Comparison of ENCODE assay signal across 21 cellular contexts in the genomic region with DNA sequence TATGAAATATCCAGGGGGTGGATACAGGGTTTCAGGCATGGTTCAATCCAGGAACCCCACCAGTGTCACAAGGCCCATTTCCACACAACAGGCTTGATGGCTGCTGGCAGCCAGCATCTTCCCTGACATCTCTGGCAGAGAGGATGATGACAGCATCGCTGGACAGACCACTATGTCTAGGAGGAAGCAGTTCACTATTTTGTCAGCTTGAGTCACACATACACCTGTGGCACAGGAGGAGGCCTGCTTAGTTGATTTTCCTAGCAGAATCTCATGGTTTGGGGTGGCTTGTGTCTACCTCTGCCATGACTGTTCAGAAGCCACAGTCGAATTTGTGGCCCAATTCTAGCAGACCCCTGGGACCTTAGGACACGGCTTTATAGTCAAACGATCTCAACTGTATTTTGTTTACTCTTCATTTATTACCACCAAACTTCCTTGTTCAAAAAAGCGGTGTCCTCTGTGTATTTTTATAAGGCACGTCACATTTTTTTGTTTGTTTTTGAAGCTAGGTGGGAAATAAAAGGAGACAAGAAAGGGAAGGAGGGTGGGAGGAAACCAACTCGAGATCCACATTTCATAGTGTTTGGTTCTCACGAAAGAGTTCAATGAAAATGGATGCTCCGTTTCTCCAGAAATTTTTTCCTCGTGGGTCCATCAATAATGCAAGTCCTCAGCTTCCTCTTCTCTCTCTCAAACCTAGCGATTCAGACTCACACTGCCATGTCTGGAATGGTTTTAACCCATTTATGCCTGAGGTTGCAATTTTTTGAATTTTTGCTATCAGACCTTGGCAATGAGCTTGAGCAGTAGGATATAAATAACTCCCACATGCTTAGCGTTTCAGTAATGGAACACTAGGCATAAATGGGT.
DNase-seq lines count a peak whose midpoint lies in the region; ATAC-seq, FAIRE-seq and TF ChIP-seq lines count a peak whose summit lies in the region.
"Had no signal": no experiment of that assay in that cellular context is flagged by ENCODE, and none has a peak within 500 bp of the region (broad histone marks: within the 10 kb centered on the region; RNA-seq: fewer than 3 reads in every experiment).

No MANE protein-coding gene starts in this region.

- peaks cover 0 to 5% (median 0%) of the 10 kb centered on the region in 11 experiments; a peak in 1 of 22 replicates for H4K20me1 ChIP-seq in BLaER1 treated with 17β-estradiol and CSF1 and Interleukin-3, amounts not matched to agents 10 nM and 100 nM
- no peaks in the 10 kb centered on the region for H4K20me1 ChIP-seq in PC-9 (ENCODE audit: insufficient read depth)

- no peak overlapping the region for H3K27ac ChIP-seq in BLaER1 treated with 17β-estradiol and CSF1 and Interleukin-3, amounts not matched to agents 10 nM and 100 nM
- H3K27ac ChIP-seq in PC-9 = peak overlapping the region; percentile 35
- H3K27ac ChIP-seq in gastroesophageal sphincter = peak overlapping the region in 3 of 4 donors; percentile 18 to 69 (median 38)
- H3K27ac ChIP-seq in testis = no peak overlapping the region
- no peak overlapping the region for H3K27ac ChIP-seq in small intestine (ENCODE audit: low read depth in 1 of 2, low read length in 1 of 2)
- H3K27ac ChIP-seq: brain microvascular endothelial cell, heart right ventricle, psoas muscle, upper lobe of left lung had no signal

- intact Hi-C loops in PC-9 (cut with micrococcal nuclease; ENCODE audit: unreplicated experiment) = no loop called here
- intact Hi-C loops in testis (cut with DNase I; ENCODE audit: low total_unique reads) = no loop called here

- peaks cover 16% of the 10 kb centered on the region for H3K4me1 Mint-ChIP-seq in T-helper 17 cell

- peak; percentile 70 for DNase-seq in DMS153 treated with DMSO at 0.1 percent for 48 hours (lab: John Stamatoyannopoulos, UW; ENCODE audit: unreplicated experiment)
- DNase-seq in PC-9 = peak; percentile 21 to 81
- no peak for DNase-seq in T-helper 1 cell
- DNase-seq in testis = no peak
- no peak for DNase-seq in T-helper 17 cell
- no peak for DNase-seq in small intestine
- DNase-seq: activated CD8-positive, alpha-beta memory T cell treated with anti-CD3 and anti-CD28 coated beads, Interleukin-2, amount 50 U/mL, for 48 hours; activated effector memory CD4-positive, alpha-beta T cell treated with anti-CD3 and anti-CD28 coated beads, Interleukin-2, amount 50 U/mL, for 16 hours; brain microvascular endothelial cell; CD8-positive, alpha-beta memory T cell; HCEC 1CT; heart right ventricle; left ventricle myocardium superior; psoas muscle; SHP77; stimulated activated CD4-positive, alpha-beta T cell treated with anti-CD3 and anti-CD28 coated beads, Interleukin-2, amount 100 ng/mL, for 48 hours; upper lobe of left lung had no signal

- POLR2A ChIA-PET in PC-9 (lab: Charles Lee; ENCODE audit: unreplicated experiment) = interaction anchor here (0.7 kb wide), 1 partner anchor 11 kb away, joined by 4 read pairs; no protein-coding TSS in a partner anchor

- H3K4me3 ChIP-seq in BLaER1 treated with 17β-estradiol and CSF1 and Interleukin-3, amounts not matched to agents 10 nM and 100 nM = no peak overlapping the region
- H3K4me3 ChIP-seq in PC-9 (no peak overlapping the region), gastroesophageal sphincter (no peak overlapping the region), testis (no peak overlapping the region), small intestine (ENCODE audit: low read depth in 1 of 2, low read length in 2 of 2) (no peak overlapping the region)
- H3K4me3 ChIP-seq: heart right ventricle, psoas muscle, upper lobe of left lung had no signal

- peaks cover 4% of the 10 kb centered on the region; the same call in 1 of the 2 replicates for H3K79me2 ChIP-seq in PC-9 (ENCODE audit: low read depth)

- H3K36me3 Mint-ChIP-seq in T-helper 17 cell (ENCODE audit: low read depth) = no peaks in the 10 kb centered on the region
- H3K36me3 Mint-ChIP-seq: CD8-positive, alpha-beta memory T cell had no signal

- peak overlapping the region; percentile 0 to 73 (median 59); a peak in 17 of 22 replicates for H3K4me2 ChIP-seq in BLaER1 treated with 17β-estradiol and CSF1 and Interleukin-3, amounts not matched to agents 10 nM and 100 nM
- no peak overlapping the region for H3K4me2 ChIP-seq in PC-9

- H3K4me1 ChIP-seq in BLaER1 treated with 17β-estradiol and CSF1 and Interleukin-3, amounts not matched to agents 10 nM and 100 nM = peaks cover 17 to 39% (median 34%) of the 10 kb centered on the region in 10 experiments
- H3K4me1 ChIP-seq in PC-9 (replicated peaks; ENCODE audit: insufficient read depth) (0 out of 2 replicates have a peak, but pooled peaks cover 3% of the 10 kb centered on the region), gastroesophageal sphincter (peaks cover 0 to 18% (median 0%) of the 10 kb centered on the region in 3 donors), testis (no peaks in the 10 kb centered on the region), small intestine (ENCODE audit: control insufficient read depth in 2 of 2, insufficient read depth in 1 of 2, low read depth in 1 of 2, low read length in 1 of 2) (no peaks in the 10 kb centered on the region)
- H3K4me1 ChIP-seq: psoas muscle, upper lobe of left lung had no signal

- H3K27me3 ChIP-seq in BLaER1 treated with 17β-estradiol and CSF1 and Interleukin-3, amounts not matched to agents 10 nM and 100 nM = no peaks in the 10 kb centered on the region
- H3K27me3 ChIP-seq in PC-9 (ENCODE audit: insufficient read depth, low read depth) (no peaks in the 10 kb centered on the region), gastroesophageal sphincter (no peaks in the 10 kb centered on the region), testis (no peaks in the 10 kb centered on the region), small intestine (ENCODE audit: control insufficient read depth in 2 of 2, insufficient read depth in 2 of 2, low read length in 2 of 2) (no peaks in the 10 kb centered on the region)
- H3K27me3 ChIP-seq: brain microvascular endothelial cell, upper lobe of left lung had no signal

- TF ChIP-seq EP300 in gastroesophageal sphincter (IDR thresholded peaks at IDR 0.05) = no peak

- TF ChIP-seq POLR2A in gastroesophageal sphincter (IDR thresholded peaks at IDR 0.05) (no peak), testis (IDR thresholded peaks at IDR 0.05) (no peak)

- WGBS in gastroesophageal sphincter (ENCODE audit: low coverage in 1 of 2), 2 donors = 49 to 54% methylated on average over 7 to 11 of the region's 12 CpGs
- WGBS in testis, 2 donors = 66 to 67% methylated on average over 12 of the region's 12 CpGs
- 35 to 49% (median 44%) methylated on average over 12 of the region's 12 CpGs for WGBS in small intestine, 3 donors

- FAIRE-seq in small intestine (lab: Jason Lieb, UNC) = no peak

- no peaks in the 10 kb centered on the region for H3K9me2 ChIP-seq in PC-9 (ENCODE audit: insufficient read depth)

- peaks cover 25% of the 10 kb centered on the region; the same call in 1 of the 2 replicates for H3F3A ChIP-seq in PC-9 (ENCODE audit: insufficient read depth, low read depth)

- no peak overlapping the region for H3K4me3 Mint-ChIP-seq in T-helper 17 cell
- H3K4me3 Mint-ChIP-seq: CD8-positive, alpha-beta memory T cell; dendritic cell treated with granulocyte-macrophage colony-stimulating factor and Interleukin-4, amounts not matched to agents 40 ng/mL and 50 ng/mL, for 4 days; stimulated activated naive CD8-positive, alpha-beta T cell treated with anti-CD3 and anti-CD28 coated beads, Interleukin-15, Interleukin-2, amounts not matched to agents 100 ng/mL and 50 ng/mL, for 24 hours had no signal

- ATAC-seq in gastroesophageal sphincter = no peak
- ATAC-seq in T-helper 17 cell = no peak
- ATAC-seq: left ventricle myocardium superior, psoas muscle had no signal

- BruUV-seq in PC-9 (replicated peaks; lab: Mats Ljungman, UMichigan) = no TSS peak

- CTCF ChIA-PET in PC-9 (lab: Charles Lee) = interaction anchor here (0.6 kb wide), 2 partner anchors 9 to 75 kb away, joined by 3 read pairs; no protein-coding TSS in a partner anchor

- H2AFZ ChIP-seq in PC-9 = no peak overlapping the region

- TF ChIP-seq CTCF in PC-9 (conservative IDR thresholded peaks at IDR 0.05) = no peak
- no peak for TF ChIP-seq CTCF in gastroesophageal sphincter (IDR thresholded peaks at IDR 0.05)
- TF ChIP-seq CTCF in testis (IDR thresholded peaks at IDR 0.05) = no peak

- H3K9ac ChIP-seq in BLaER1 treated with 17β-estradiol and CSF1 and Interleukin-3, amounts not matched to agents 10 nM and 100 nM = no peak overlapping the region

- H3K36me3 ChIP-seq in BLaER1 treated with 17β-estradiol and CSF1 and Interleukin-3, amounts not matched to agents 10 nM and 100 nM = no peaks in the 10 kb centered on the region
- peaks cover 9% of the 10 kb centered on the region; the same call in 1 of the 2 replicates for H3K36me3 ChIP-seq in PC-9 (ENCODE audit: low read depth)
- H3K36me3 ChIP-seq in gastroesophageal sphincter = peaks cover 0 to 23% of the 10 kb centered on the region in 2 donors
- no peaks in the 10 kb centered on the region for H3K36me3 ChIP-seq in testis (ENCODE audit: low read depth, missing control alignments)
- no peaks in the 10 kb centered on the region for H3K36me3 ChIP-seq in small intestine (ENCODE audit: control insufficient read depth in 2 of 2, insufficient read depth in 2 of 2, low read length in 2 of 2)
- H3K36me3 ChIP-seq: brain microvascular endothelial cell, heart right ventricle had no signal

- peaks cover 52% of the 10 kb centered on the region for H3K27me3 Mint-ChIP-seq in T-helper 17 cell

- H3K27ac Mint-ChIP-seq in T-helper 17 cell = no peak overlapping the region
- H3K27ac Mint-ChIP-seq: CD8-positive, alpha-beta memory T cell; dendritic cell treated with granulocyte-macrophage colony-stimulating factor and Interleukin-4, amounts not matched to agents 40 ng/mL and 50 ng/mL, for 4 days; stimulated activated naive CD8-positive, alpha-beta T cell treated with anti-CD3 and anti-CD28 coated beads, Interleukin-15, Interleukin-2, amounts not matched to agents 100 ng/mL and 50 ng/mL, for 24 hours had no signal

- no peaks in the 10 kb centered on the region for H3K9me3 ChIP-seq in BLaER1 treated with 17β-estradiol and CSF1 and Interleukin-3, amounts not matched to agents 10 nM and 100 nM (replicated peaks in 1 of 11)
- H3K9me3 ChIP-seq in PC-9 (ENCODE audit: insufficient read depth, low read depth) (no peaks in the 10 kb centered on the region), gastroesophageal sphincter (no peaks in the 10 kb centered on the region), testis (no peaks in the 10 kb centered on the region), T-helper 17 cell (ENCODE audit: control insufficient read depth, low read length, poor library complexity, severe bottlenecking) (no peaks in the 10 kb centered on the region), small intestine (ENCODE audit: control insufficient read depth, low read depth) (no peaks in the 10 kb centered on the region)
- H3K9me3 ChIP-seq: heart right ventricle, psoas muscle, upper lobe of left lung had no signal

Comparison
In these comparisons a context has a peak if more than half of its experiments do, and no peak if none do; other contexts are left out.
1. H3K27ac ChIP-seq: peak in PC-9 (single experiment) and gastroesophageal sphincter (3 of 4); none in BLaER1 treated with 17β-estradiol and CSF1 and Interleukin-3, amounts not matched to agents 10 nM and 100 nM (0 of 11), testis (0 of 2) and small intestine (0 of 2).
2. DNase-seq: peak in DMS153 treated with DMSO at 0.1 percent for 48 hours (single experiment) and PC-9 (2 of 2); none in T-helper 1 cell (0 of 5), testis (single experiment), T-helper 17 cell (0 of 3) and small intestine (single experiment).